In the genomic region with DNA sequence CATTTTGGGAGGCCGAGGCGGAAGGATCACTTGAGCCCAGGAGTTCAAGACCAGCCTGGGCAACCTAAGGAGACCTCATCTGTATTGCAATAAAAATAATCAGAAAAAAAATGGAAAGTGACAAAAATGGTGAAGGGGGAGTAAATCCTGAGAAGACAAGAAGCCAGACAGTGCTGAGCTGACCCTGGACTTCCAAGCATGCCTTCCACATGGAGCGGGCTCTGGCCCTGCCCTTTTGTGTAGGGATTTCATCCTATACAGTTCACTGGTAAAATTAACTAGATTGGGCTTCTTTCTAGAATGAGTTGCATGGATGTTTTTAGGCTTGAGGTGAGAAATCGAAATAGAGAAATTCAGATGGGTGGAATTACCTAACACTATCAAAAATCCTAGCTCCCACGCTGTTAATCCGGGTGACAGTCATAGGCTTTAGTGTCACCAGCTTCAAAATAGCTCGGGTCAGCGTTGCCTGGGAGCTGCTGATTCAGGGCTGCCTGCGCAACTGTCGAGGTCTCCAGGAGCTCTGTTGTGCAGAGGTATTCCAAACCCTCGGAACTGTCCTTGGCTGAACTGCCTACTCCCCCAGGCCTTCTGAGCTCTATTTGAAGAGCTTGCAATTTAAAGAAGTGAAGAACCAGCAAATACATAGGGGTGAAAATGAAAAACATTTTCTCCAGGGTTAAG, we compare ENCODE assay signal across 12 cellular contexts.
DNase-seq lines count a peak whose midpoint lies in the region; ATAC-seq and TF ChIP-seq lines count a peak whose summit lies in the region.
"Had no signal": no experiment of that assay in that cellular context is flagged by ENCODE, and none has a peak within 500 bp of the region (broad histone marks: within the 10 kb centered on the region; RNA-seq: fewer than 3 reads in every experiment).

No MANE protein-coding gene starts in this region.

- no peaks in the 10 kb centered on the region for H3K27me3 ChIP-seq in KMS-11 (ENCODE audit: insufficient read depth, low read depth)
- H3K27me3 ChIP-seq: thyroid gland had no signal

- peak; percentile 43 for DNase-seq in astrocyte of the hippocampus (ENCODE audit: low read depth, low spot score)
- peak; percentile 78 for DNase-seq in left kidney (ENCODE audit: low read depth, low spot score)
- DNase-seq in retina, result peak; percentile 52
- DNase-seq in HUDEP-2 (lab: John Stamatoyannopoulos, UW; ENCODE audit: unreplicated experiment in 76 of 76), result no peak
- no peak for DNase-seq in activated CD4-positive, alpha-beta T cell treated with anti-CD3 and anti-CD28 coated beads for 4 hours
- no peak for DNase-seq in stimulated activated naive CD4-positive, alpha-beta T cell treated with Interleukin-2 at 50 U/mL for 16 hours (lab: John Stamatoyannopoulos, UW)
- DNase-seq in stimulated activated naive CD8-positive, alpha-beta T cell treated with anti-CD3 and anti-CD28 coated beads, Interleukin-15, Interleukin-2, amounts not matched to agents 100 U/mL and 50 U/mL, for 24 hours, result no peak
- DNase-seq: activated CD4-positive, alpha-beta T cell treated with anti-CD3 and anti-CD28 coated beads for 36 hours; NCI-H2029; T-helper 2 cell; thyroid gland had no signal

- H3K27ac ChIP-seq in KMS-11, result peak overlapping the region; percentile 53
- H3K27ac ChIP-seq: thyroid gland had no signal

- no peaks in the 10 kb centered on the region for H4K20me1 ChIP-seq in KMS-11 (ENCODE audit: insufficient read depth)

- peak overlapping the region; percentile 42 for H3K4me2 ChIP-seq in KMS-11

- H3K4me1 ChIP-seq in KMS-11 (ENCODE audit: low read depth, poor library complexity, severe bottlenecking), result peaks cover 32% of the 10 kb centered on the region

- ATAC-seq in stimulated activated naive CD8-positive, alpha-beta T cell treated with anti-CD3 and anti-CD28 coated beads, Interleukin-15, Interleukin-2, amounts not matched to agents 100 U/mL and 50 U/mL, for 24 hours, result no peak
- ATAC-seq: activated CD4-positive, alpha-beta T cell treated with anti-CD3 and anti-CD28 coated beads for 36 hours had no signal

- peak overlapping the region; percentile 22; the same call in 1 of the 2 replicates for H3K9ac ChIP-seq in KMS-11

- H3K36me3 ChIP-seq in KMS-11 (ENCODE audit: insufficient read depth), result no peaks in the 10 kb centered on the region
- H3K36me3 ChIP-seq: thyroid gland had no signal

- H3K79me2 ChIP-seq in KMS-11 (ENCODE audit: insufficient read depth, low read depth), result no peaks in the 10 kb centered on the region

- TF ChIP-seq CTCF in KMS-11 (conservative IDR thresholded peaks at IDR 0.05; ENCODE audit: low read depth, low read length), result no peak

- H2AFZ ChIP-seq in KMS-11 (ENCODE audit: low read depth), result peak overlapping the region; percentile 24

- H3K4me3 ChIP-seq in KMS-11 (IDR thresholded peaks at IDR 0.05; ENCODE audit: insufficient read depth, low read depth, low read length), result no peak overlapping the region
- H3K4me3 ChIP-seq: thyroid gland had no signal

Comparison
In these comparisons a context has a peak if more than half of its experiments do, and no peak if none do; other contexts are left out.
1. DNase-seq: peak in astrocyte of the hippocampus (single experiment), left kidney (single experiment) and retina (single experiment); none in HUDEP-2 (0 of 76), activated CD4-positive, alpha-beta T cell treated with anti-CD3 and anti-CD28 coated beads for 4 hours (0 of 2), stimulated activated naive CD4-positive, alpha-beta T cell treated with Interleukin-2 at 50 U/mL for 16 hours (single experiment) and stimulated activated naive CD8-positive, alpha-beta T cell treated with anti-CD3 and anti-CD28 coated beads, Interleukin-15, Interleukin-2, amounts not matched to agents 100 U/mL and 50 U/mL, for 24 hours (single experiment).